14 cellular contexts compared by ENCODE assay signal in genomic region chr11:34086554-34087278, GRCh38. TPM values are rescaled to one million over a fixed set of nuclear protein-coding genes. Genes with fewer than 3 reads are reported as not detected.
DNase-seq lines count a peak whose midpoint lies in the region; FAIRE-seq and TF ChIP-seq lines count a peak whose summit lies in the region.
"Had no signal": no experiment of that assay in that cellular context is flagged by ENCODE, and none has a peak within 500 bp of the region (broad histone marks: within the 10 kb centered on the region; RNA-seq: fewer than 3 reads in every experiment).

No MANE protein-coding gene starts in this region.

- H3K9me3 Mint-ChIP-seq in MCF 10A (ENCODE audit: unreplicated experiment) (no peaks in the 10 kb centered on the region), astrocyte (ENCODE audit: unreplicated experiment) (no peaks in the 10 kb centered on the region)
- H3K9me3 Mint-ChIP-seq: type B pancreatic cell had no signal

- H3K36me3 Mint-ChIP-seq in MCF 10A (ENCODE audit: insufficient read depth, unreplicated experiment) (peaks cover 99% of the 10 kb centered on the region), astrocyte (ENCODE audit: low read depth, unreplicated experiment) (peaks cover 34% of the 10 kb centered on the region)

- no peaks in the 10 kb centered on the region for H3K9me3 ChIP-seq in breast epithelium
- H3K9me3 ChIP-seq in astrocyte (ENCODE audit: insufficient read depth, low read depth, low read length): no peaks in the 10 kb centered on the region

- H3K4me3 Mint-ChIP-seq in MCF 10A (ENCODE audit: unreplicated experiment) (no peak overlapping the region), astrocyte (ENCODE audit: unreplicated experiment) (no peak overlapping the region)
- H3K4me3 Mint-ChIP-seq: type B pancreatic cell had no signal

- in situ Hi-C loops in ACHN (cut with HindIII; ENCODE audit: low pct_ligation_motif_present, low pct_unique_long_range_greater_than_20kb, low sequenced_read_pairs): no loop called here

- POLR2A ChIA-PET in MCF 10A (lab: Yijun Ruan, JAX): interaction anchor here (0.6 to 2.6 kb wide), 4 partner anchors 8 to 424 kb away, joined by 4 to 12 read pairs (median 8); partner anchors contain the start of gene NAT10

- TF ChIP-seq CTCF in MCF 10A (IDR thresholded peaks at IDR 0.05; ENCODE audit: unreplicated experiment) (no peak), breast epithelium (IDR thresholded peaks at IDR 0.05) (no peak), astrocyte (IDR thresholded peaks at IDR 0.05; ENCODE audit: insufficient read depth, low read depth, low read length) (no peak)

- no peak overlapping the region for H2AFZ ChIP-seq in astrocyte (ENCODE audit: low read depth, low read length)

- no peak for TF ChIP-seq POLR2A in breast epithelium (IDR thresholded peaks at IDR 0.05)

- peaks cover 9% of the 10 kb centered on the region for H3K36me3 ChIP-seq in breast epithelium
- peaks cover 85% of the 10 kb centered on the region for H3K36me3 ChIP-seq in astrocyte (ENCODE audit: insufficient read depth, low read length)

- peaks cover 62% of the 10 kb centered on the region for H4K20me1 ChIP-seq in astrocyte (ENCODE audit: insufficient read depth, low read length)

- BruUV-seq in MCF 10A (replicated peaks; lab: Mats Ljungman, UMichigan): no TSS peak

- H3K4me1 ChIP-seq in breast epithelium (no peaks in the 10 kb centered on the region), astrocyte (ENCODE audit: insufficient read depth, low read length) (no peaks in the 10 kb centered on the region)

- H3K27ac Mint-ChIP-seq in MCF 10A (ENCODE audit: low read depth, unreplicated experiment): peak overlapping the region; percentile 41
- no peak overlapping the region for H3K27ac Mint-ChIP-seq in astrocyte (ENCODE audit: unreplicated experiment)
- H3K27ac Mint-ChIP-seq: type B pancreatic cell had no signal

- H3K79me2 ChIP-seq in astrocyte (ENCODE audit: insufficient read depth, low read length): peaks cover 83% of the 10 kb centered on the region

- intact Hi-C loops in MCF 10A (cut with micrococcal nuclease) (no loop called here), breast epithelium (cut with DNase I; ENCODE audit: low total_unique reads) (no loop called here)

- DNase-seq in MCF 10A (ENCODE audit: unreplicated experiment) (no peak), breast epithelium (ENCODE audit: low spot score in 2 of 2) (no peak), astrocyte (ENCODE audit: low read depth) (peak; percentile 28), ACHN (no peak), HUDEP-2 (lab: John Stamatoyannopoulos, UW; ENCODE audit: unreplicated experiment in 76 of 76) (no peak), NCI-H2196 treated with DMSO at 0.1 percent for 48 hours (lab: John Stamatoyannopoulos, UW; ENCODE audit: unreplicated experiment) (no peak), D341Med (ENCODE audit: low spot score) (no peak)
- peak; percentile 81 for DNase-seq in Jurkat, Clone E6-1 (ENCODE audit: low read depth, low spot score)
- DNase-seq: AML-193, NCI-H146, PC-3, WERI-Rb-1 had no signal

- FAIRE-seq in astrocyte (lab: Jason Lieb, UNC): no peak

- peaks cover 6% of the 10 kb centered on the region for H3K4me1 Mint-ChIP-seq in MCF 10A (ENCODE audit: insufficient read depth, unreplicated experiment)
- peaks cover 13% of the 10 kb centered on the region for H3K4me1 Mint-ChIP-seq in astrocyte (ENCODE audit: low read depth, unreplicated experiment)

- no peaks in the 10 kb centered on the region for H3K27me3 Mint-ChIP-seq in MCF 10A (ENCODE audit: insufficient read depth, unreplicated experiment)
- H3K27me3 Mint-ChIP-seq in astrocyte (ENCODE audit: low read depth, unreplicated experiment): no peaks in the 10 kb centered on the region
- H3K27me3 Mint-ChIP-seq: progenitor cell of endocrine pancreas, type B pancreatic cell had no signal

- H3K27me3 ChIP-seq in breast epithelium (no peaks in the 10 kb centered on the region), astrocyte (ENCODE audit: insufficient read depth, low read length) (no peaks in the 10 kb centered on the region)

- H3K4me2 ChIP-seq in astrocyte (ENCODE audit: low read length): no peak overlapping the region

- H3K27ac ChIP-seq in breast epithelium: no peak overlapping the region
- H3K27ac ChIP-seq in astrocyte (ENCODE audit: low read depth, low read length): no peak overlapping the region
- H3K27ac ChIP-seq: WERI-Rb-1 had no signal

- no peak overlapping the region for H3K4me3 ChIP-seq in breast epithelium
- H3K4me3 ChIP-seq in Jurkat, Clone E6-1 (ENCODE audit: low read length): no peak overlapping the region
- H3K4me3 ChIP-seq in astrocyte (ENCODE audit: insufficient read depth, low read depth, low read length): no peak overlapping the region

- H3K9ac ChIP-seq in astrocyte (ENCODE audit: low read length): no peak overlapping the region

- CTCF ChIA-PET in MCF 10A (lab: Yijun Ruan, JAX): no interaction called here

RNA-seq across cellular contexts. Expression of gene NAT10, which starts 18.7 kb away (rescaled TPM):
- total RNA-seq in MCF 10A (2022) (68.9 and 89.5 TPM in 2 replicates), breast epithelium (10 to 100 TPM; 22.6 to 41.0 (median 31.5) TPM), astrocyte (31.9 and 32.2 TPM in 2 replicates)
- 87.6 TPM for polyA plus RNA-seq in Jurkat, Clone E6-1 (2012; ENCODE audit: insufficient read depth, insufficient read length)

RNA-seq across cellular contexts. Expression of gene CAPRIN1, which starts 35.2 kb away (rescaled TPM):
- 190 and 219 TPM in 2 replicates for total RNA-seq in MCF 10A (2022)
- total RNA-seq in breast epithelium: 100 to 1,000 TPM; 148 to 198 (median 167) TPM
- 266 TPM for polyA plus RNA-seq in Jurkat, Clone E6-1 (2012; ENCODE audit: insufficient read depth, insufficient read length)
- 294 and 309 TPM in 2 replicates for total RNA-seq in astrocyte

Comparison
In these comparisons a context has a peak if more than half of its experiments do, and no peak if none do; other contexts are left out.
1. DNase-seq: peak in Jurkat, Clone E6-1 (single experiment) and astrocyte (single experiment); none in MCF 10A (single experiment), breast epithelium (0 of 2), ACHN (single experiment), HUDEP-2 (0 of 76), NCI-H2196 treated with DMSO at 0.1 percent for 48 hours (single experiment) and D341Med (single experiment).